14 cellular contexts compared by ENCODE assay signal in genomic region chr13:30697177-30697953, GRCh38. TPM values are rescaled to one million over a fixed set of nuclear protein-coding genes. Genes with fewer than 3 reads are reported as not detected.
DNase-seq lines count a peak whose midpoint lies in the region; ATAC-seq, FAIRE-seq and TF ChIP-seq lines count a peak whose summit lies in the region.
"Had no signal": no experiment of that assay in that cellular context is flagged by ENCODE, and none has a peak within 500 bp of the region (broad histone marks: within the 10 kb centered on the region; RNA-seq: fewer than 3 reads in every experiment).

No MANE protein-coding gene starts in this region.

- TF ChIP-seq POLR2A in HepG2 (IDR thresholded peaks at IDR 0.05; ENCODE audit: insufficient read depth in 1 of 2, low read depth in 2 of 2, low read length in 2 of 2) (no peak), endothelial cell of umbilical vein (IDR thresholded peaks at IDR 0.05; ENCODE audit: low read depth, low read length) (peak; percentile 24)

- dilution Hi-C loops in endothelial cell of umbilical vein (cut with MboI; ENCODE audit: extremely low pct_ligation_motif_present, low sequenced_read_pairs), result loop anchor here (25.0 kb wide), 1 partner anchor 90 kb away; no protein-coding TSS in a partner anchor

- H3K27ac ChIP-seq in liver (ENCODE audit: low read depth in 1 of 2, low read length in 2 of 2) (no peak overlapping the region), HepG2 (ENCODE audit: extremely low read length, insufficient read depth, low read length) (no peak overlapping the region), endothelial cell of umbilical vein (ENCODE audit: insufficient read depth, low read depth, low read length) (peak overlapping the region; percentile 60)
- H3K27ac ChIP-seq: epithelial cell of prostate had no signal

- FAIRE-seq in HepG2 (lab: Jason Lieb, UNC) (no peak), endothelial cell of umbilical vein (lab: Jason Lieb, UNC) (peak; percentile 86)
- FAIRE-seq: GM19239 had no signal

- intact Hi-C loops in HepG2 (cut with micrococcal nuclease; ENCODE audit: unreplicated experiment), result no loop called here
- intact Hi-C loops in endothelial cell of umbilical vein (cut with micrococcal nuclease), result loop anchor here (1.0 kb wide), 1 partner anchor 43 kb away; no protein-coding TSS in a partner anchor
- intact Hi-C loops in natural killer cell (cut with micrococcal nuclease), result no loop called here

- H3K36me3 ChIP-seq in liver (ENCODE audit: control insufficient read depth in 4 of 4, insufficient read depth in 3 of 4, low read depth in 1 of 4, low read length in 3 of 4), result no peaks in the 10 kb centered on the region
- H3K36me3 ChIP-seq in HepG2 (replicated peaks in 1 of 2; ENCODE audit: control insufficient read depth in 1 of 2, insufficient read depth in 2 of 2, low read length in 2 of 2), result no peaks in the 10 kb centered on the region
- H3K36me3 ChIP-seq in endothelial cell of umbilical vein (ENCODE audit: control insufficient read depth in 2 of 2, extremely low read depth in 1 of 2, insufficient read depth in 2 of 2, low read length in 2 of 2), result no peaks in the 10 kb centered on the region

- H3K9ac ChIP-seq in liver (ENCODE audit: low read depth in 1 of 2, low read length in 2 of 2) (no peak overlapping the region), HepG2 (ENCODE audit: insufficient read depth, low read depth, low read length) (no peak overlapping the region), endothelial cell of umbilical vein (replicated peaks; ENCODE audit: extremely low read depth, insufficient read depth, low read length) (peak overlapping the region; percentile 56)

- H3K4me2 ChIP-seq in HepG2 (ENCODE audit: low read depth, low read length), result no peak overlapping the region
- H3K4me2 ChIP-seq in endothelial cell of umbilical vein (ENCODE audit: insufficient read depth, low read length), result peak overlapping the region; percentile 96

- no peaks in the 10 kb centered on the region for H3K79me2 ChIP-seq in HepG2 (ENCODE audit: insufficient read depth, low read length)
- H3K79me2 ChIP-seq in endothelial cell of umbilical vein (ENCODE audit: control insufficient read depth, insufficient read depth, low read length), result no peaks in the 10 kb centered on the region

- BruUV-seq in HepG2 (replicated peaks; lab: Mats Ljungman, UMichigan) (no TSS peak), endothelial cell of umbilical vein (replicated peaks; lab: Mats Ljungman, UMichigan) (no TSS peak)

- ATAC-seq in HepG2, result no peak
- no peak for ATAC-seq in natural killer cell
- no peak for ATAC-seq in HG03280 (IDR thresholded peaks at IDR 0.05; ENCODE audit: unreplicated experiment)
- no peak for ATAC-seq in GM19035 (IDR thresholded peaks at IDR 0.05; ENCODE audit: unreplicated experiment)

- peak overlapping the region in 1 of 2 donors; percentile 27 for H3K27ac Mint-ChIP-seq in natural killer cell

- H2AFZ ChIP-seq in HepG2 (ENCODE audit: low read length) (no peak overlapping the region), endothelial cell of umbilical vein (ENCODE audit: low read depth, low read length) (peak overlapping the region; percentile 98)

- peaks cover 3 to 18% of the 10 kb centered on the region in 2 donors for H3K27me3 Mint-ChIP-seq in natural killer cell (ENCODE audit: low read depth in 2 of 2)

- H4K20me1 ChIP-seq in HepG2 (ENCODE audit: insufficient read depth, low read length), result no peaks in the 10 kb centered on the region
- no peaks in the 10 kb centered on the region for H4K20me1 ChIP-seq in endothelial cell of umbilical vein (replicated peaks; ENCODE audit: control insufficient read depth, extremely low read depth, insufficient read depth, low read length)

- H3K4me3 Mint-ChIP-seq in natural killer cell, result peak overlapping the region; percentile 7

- H3K9me3 ChIP-seq in liver (ENCODE audit: control insufficient read depth in 4 of 4, low read length in 3 of 4) (no peaks in the 10 kb centered on the region), HepG2 (ENCODE audit: low read length) (no peaks in the 10 kb centered on the region), endothelial cell of umbilical vein (replicated peaks; ENCODE audit: control insufficient read depth, insufficient read depth, low read length) (no peaks in the 10 kb centered on the region)

- no peaks in the 10 kb centered on the region for H3K9me1 ChIP-seq in endothelial cell of umbilical vein (replicated peaks; ENCODE audit: control insufficient read depth, extremely low read depth, insufficient read depth, low read length)

- DNase-seq in HepG2 (ENCODE audit: low spot score) (no peak), endothelial cell of umbilical vein (ENCODE audit: low read depth, low spot score) (peak; percentile 69), natural killer cell (no peak), HUDEP-2 (lab: John Stamatoyannopoulos, UW; ENCODE audit: unreplicated experiment in 76 of 76) (no peak), kidney glomerular epithelial cell (lab: John Stamatoyannopoulos, UW) (no peak)
- DNase-seq: activated T-cell treated with anti-CD3 and anti-CD28 coated beads, Interleukin-2, amount 50 U/mL, for 1 hour; NCI-H1417 treated with DMSO at 0.1 percent for 48 hours; NCI-H524 had no signal

- peaks cover 30 to 39% of the 10 kb centered on the region in 2 donors for H3K4me1 Mint-ChIP-seq in natural killer cell

- in situ Hi-C loops in HepG2 (cut with HindIII; ENCODE audit: extremely low pct_ligation_motif_present, low pct_unique_long_range_greater_than_20kb), result no loop called here

- H3K4me3 ChIP-seq in liver (ENCODE audit: low read depth in 1 of 3, low read length in 3 of 3) (no peak overlapping the region), HepG2 (replicated peaks in 1 of 3; ENCODE audit: insufficient read depth in 1 of 3, low read depth in 2 of 3, low read length in 3 of 3) (no peak overlapping the region), endothelial cell of umbilical vein (replicated peaks in 1 of 3; ENCODE audit: insufficient read depth in 1 of 3, low read depth in 1 of 3, low read length in 3 of 3) (peak overlapping the region in 2 of 3 experiments; percentile 10 to 37)
- H3K4me3 ChIP-seq: smooth muscle cell had no signal

- no peak for TF ChIP-seq CTCF in liver (IDR thresholded peaks at IDR 0.05; ENCODE audit: low read depth, low read length, missing input control)
- no peak for TF ChIP-seq CTCF in HepG2 (CRISPR knock-in tag; IDR thresholded peaks at IDR 0.05)
- no peak for TF ChIP-seq CTCF in endothelial cell of umbilical vein (IDR thresholded peaks at IDR 0.05; ENCODE audit: extremely low read depth in 1 of 2, insufficient read depth in 1 of 2, low read depth in 1 of 2, low read length in 2 of 2)
- no peak for TF ChIP-seq CTCF in natural killer cell (IDR thresholded peaks at IDR 0.05)

- TF ChIP-seq EP300 in HepG2 (IDR thresholded peaks at IDR 0.05; ENCODE audit: low read depth in 2 of 2, low read length in 2 of 2) (no peak), HepG2 (CRISPR knock-in tag; IDR thresholded peaks at IDR 0.05; ENCODE audit: borderline replicate concordance) (no peak)

- no peaks in the 10 kb centered on the region for H3K36me3 Mint-ChIP-seq in natural killer cell

- no peaks in the 10 kb centered on the region for H3K9me3 Mint-ChIP-seq in natural killer cell

- H3K4me1 ChIP-seq in liver (ENCODE audit: control insufficient read depth in 4 of 4, insufficient read depth in 4 of 4, low read length in 3 of 4) (peaks cover 0 to 9% (median 0%) of the 10 kb centered on the region in 4 donors), HepG2 (ENCODE audit: insufficient read depth, low read length) (no peaks in the 10 kb centered on the region), endothelial cell of umbilical vein (ENCODE audit: control insufficient read depth, extremely low read depth, insufficient read depth, low read length) (peaks cover 28% of the 10 kb centered on the region)

- 68% methylated on average over 8 of the region's 8 CpGs for WGBS in liver
- WGBS in HepG2 (ENCODE audit: low lambda C conversion rate), result 49% methylated on average over 8 of the region's 8 CpGs

- CTCF ChIA-PET in HepG2 (lab: Yijun Ruan, JAX; ENCODE audit: low intra/inter-chr PET ratio, low total read pairs), result no interaction called here
- CTCF ChIA-PET in endothelial cell of umbilical vein (lab: Charles Lee), result interaction anchor here (1.1 to 1.4 kb wide), 3 partner anchors 13 to 95 kb away, joined by 3 to 7 read pairs (median 4); no protein-coding TSS in a partner anchor

- TF ChIP-seq RAD21 in liver (IDR thresholded peaks at IDR 0.05) (no peak), HepG2 (CRISPR knock-in tag; IDR thresholded peaks at IDR 0.05) (no peak)

- H3K27me3 ChIP-seq in liver (ENCODE audit: control insufficient read depth in 4 of 4, insufficient read depth in 4 of 4, low read length in 3 of 4) (no peaks in the 10 kb centered on the region), HepG2 (ENCODE audit: control insufficient read depth in 1 of 2, insufficient read depth in 2 of 2, low read length in 2 of 2) (peaks cover 0 to 23% of the 10 kb centered on the region in 2 experiments; a peak in 2 of 5 replicates), endothelial cell of umbilical vein (ENCODE audit: control insufficient read depth in 2 of 2, insufficient read depth in 2 of 2, low read length in 2 of 2) (no peaks in the 10 kb centered on the region)

- POLR2A ChIA-PET in HepG2 (lab: Yijun Ruan, JAX), result no interaction called here
- POLR2A ChIA-PET in endothelial cell of umbilical vein (lab: Charles Lee), result no interaction called here

RNA-seq across cellular contexts. Expression of gene ALOX5AP, which starts 38.0 kb away (rescaled TPM):
- total RNA-seq in liver (1 to 10 TPM; 3.5 to 6.7 TPM), HepG2 (2016; rRNA removed; fragmentation: Illumina TruSeq; extraction: Trizol) (0.70 and 0.97 TPM in 2 replicates), endothelial cell of umbilical vein (0.60 TPM in 1 of 2 replicates, not detected in the other), natural killer cell (100 to 1,000 TPM in 2 of 3 donors, 10 to 100 TPM in 1; 83.9 to 150 (median 114) TPM)
- polyA plus RNA-seq in liver (1 to 10 TPM; 3.8 to 4.3 TPM), HepG2 (2011; rRNA removed) (0.50 and 1.2 TPM in 2 replicates), endothelial cell of umbilical vein (1.4 and 1.8 TPM in 2 replicates)
- 1.1 and 2.0 TPM in 2 replicates for total RNA-seq in HepG2 (2016; cell fraction: cytosol; rRNA removed; fragmentation: Illumina TruSeq; extraction: Trizol; ENCODE audit: low read depth)
- 0.37 and 1.2 TPM in 2 replicates for total RNA-seq in HepG2 (2016; cell fraction: insoluble cytoplasmic fraction; rRNA removed; fragmentation: Illumina TruSeq; extraction: Trizol)
- 0.80 and 2.1 TPM in 2 replicates for total RNA-seq in HepG2 (2016; cell fraction: membrane; rRNA removed; fragmentation: Illumina TruSeq; extraction: Trizol)
- not detected in 2 replicates for total RNA-seq in HepG2 (2016; cell fraction: nucleus; rRNA removed; fragmentation: Illumina TruSeq; extraction: Trizol)
- 0.30 and 0.59 TPM in 2 replicates for polyA plus RNA-seq in HepG2 (2011; cell fraction: cytosol; rRNA removed)
- 0.21 and 0.27 TPM in 2 replicates for polyA plus RNA-seq in HepG2 (2011; cell fraction: nucleus; rRNA removed)
- 2.3 TPM in 1 of 2 replicates, not detected in the other for polyA plus RNA-seq in HepG2 (2012)
- 1.2 and 1.8 TPM in 2 replicates for polyA plus RNA-seq in HepG2 (2016; cell fraction: cytosol; fragmentation: Illumina TruSeq; extraction: Trizol; ENCODE audit: low read depth)
- 1.7 and 1.9 TPM in 2 replicates for polyA plus RNA-seq in HepG2 (2016; cell fraction: insoluble cytoplasmic fraction; fragmentation: Illumina TruSeq; extraction: Trizol; ENCODE audit: low read depth)
- polyA plus RNA-seq in HepG2 (2016; cell fraction: membrane; fragmentation: Illumina TruSeq; extraction: Trizol; ENCODE audit: low read depth), result 2.2 and 2.3 TPM in 2 replicates
- polyA plus RNA-seq in HepG2 (2016; cell fraction: nucleus; fragmentation: Illumina TruSeq; extraction: Trizol; ENCODE audit: insufficient read depth, low read depth), result 0.77 TPM in 1 of 2 replicates, not detected in the other
- 0.56 and 0.91 TPM in 2 replicates for polyA minus RNA-seq in HepG2 (2011; rRNA and poly(A)+ RNA removed; ENCODE audit: low replicate concordance)
- not detected in 2 replicates for polyA minus RNA-seq in HepG2 (2011; cell fraction: cytosol; rRNA and poly(A)+ RNA removed)
- polyA minus RNA-seq in HepG2 (2011; cell fraction: nucleus; rRNA and poly(A)+ RNA removed), result not detected in 2 replicates
- polyA plus RNA-seq in endothelial cell of umbilical vein (2011; cell fraction: cytosol; rRNA removed), result 1.1 and 1.7 TPM in 2 replicates
- 0.25 and 0.45 TPM in 2 replicates for polyA plus RNA-seq in endothelial cell of umbilical vein (2011; cell fraction: nucleus; rRNA removed)
- 1.6 and 4.8 TPM in 2 replicates for polyA plus RNA-seq in endothelial cell of umbilical vein (2012)
- polyA minus RNA-seq in endothelial cell of umbilical vein, result 1.2 TPM in 1 of 2 replicates, not detected in the other
- polyA minus RNA-seq in endothelial cell of umbilical vein (2011; cell fraction: cytosol; rRNA and poly(A)+ RNA removed), result not detected
- polyA minus RNA-seq in endothelial cell of umbilical vein (2011; cell fraction: nucleus; rRNA and poly(A)+ RNA removed), result not detected in 2 replicates
- total RNA-seq: smooth muscle cell had no signal

Comparison
In these comparisons a context has a peak if more than half of its experiments do, and no peak if none do; other contexts are left out.
1. H3K4me3 ChIP-seq: peak in endothelial cell of umbilical vein (2 of 3); none in liver (0 of 3) and HepG2 (0 of 3).
2. RNA of gene ALOX5AP, which starts 38.0 kb away (total RNA-seq): 83.9 to 150 TPM in natural killer cell; 3.5 to 6.7 TPM in liver, 0.37 to 2.1 TPM in HepG2 and 0.60 TPM in endothelial cell of umbilical vein; every median in the first group is over 10 times any median in the second.